Comparison of ENCODE assay signal across 22 cellular contexts in the genomic region with DNA sequence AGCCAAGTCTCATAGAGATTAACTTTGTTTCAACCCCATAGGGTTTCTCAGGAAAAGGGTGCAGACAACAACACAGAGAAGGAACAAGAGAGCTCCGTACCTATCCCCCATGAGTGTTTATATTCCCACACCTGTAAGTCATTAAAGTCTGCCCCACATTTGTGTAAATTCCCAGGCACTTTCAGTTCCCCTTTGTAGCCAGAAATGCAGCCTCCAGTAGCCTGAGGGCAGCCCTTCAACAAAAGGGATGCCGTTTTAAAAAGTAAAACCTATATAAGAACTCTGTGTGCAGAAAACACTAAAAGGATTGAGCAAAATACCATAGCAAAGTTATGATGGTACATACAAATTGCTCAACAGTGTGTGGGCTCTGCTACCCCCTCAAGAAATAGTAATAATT. TPM values are rescaled to one million over a fixed set of nuclear protein-coding genes. Genes with fewer than 3 reads are reported as not detected.
"Had no signal": no experiment of that assay in that cellular context is flagged by ENCODE, and none has a peak within 500 bp of the region (broad histone marks: within the 10 kb centered on the region; RNA-seq: fewer than 3 reads in every experiment).

No MANE protein-coding gene starts in this region.

- H3K27me3 ChIP-seq: heart left ventricle, neutrophil, right lobe of liver, spleen had no signal

- H3K9me3 ChIP-seq: neutrophil, psoas muscle, right lobe of liver had no signal

- H3K27ac Mint-ChIP-seq: endodermal cell, type B pancreatic cell had no signal

- H3K27ac ChIP-seq: coronary artery, heart left ventricle, neutrophil, right lobe of liver, spleen had no signal

- H3K4me3 Mint-ChIP-seq: endodermal cell, naive B cell, type B pancreatic cell had no signal

- H3K4me1 Mint-ChIP-seq: endodermal cell, naive B cell had no signal

- H3K4me1 ChIP-seq: heart left ventricle, right lobe of liver, spleen had no signal

- H3K36me3 ChIP-seq: heart left ventricle, neutrophil, right lobe of liver, spleen had no signal

- H3K4me3 ChIP-seq: coronary artery, heart left ventricle, psoas muscle, right lobe of liver, spleen had no signal

- ATAC-seq: heart left ventricle, left colon, left ventricle myocardium superior, psoas muscle, right lobe of liver had no signal

- H3K27me3 Mint-ChIP-seq: type B pancreatic cell had no signal

- H3K9me3 Mint-ChIP-seq: endodermal cell had no signal

- DNase-seq: effector CD4-positive, alpha-beta T cell; endodermal cell; erythroblast; foreskin melanocyte; heart left ventricle; hippocampal formation; left colon; left ventricle myocardium superior; naive B cell; psoas muscle; retina; right lobe of liver; spleen; stimulated activated CD4-positive, alpha-beta T cell treated with anti-CD3 and anti-CD28 coated beads, Interleukin-15, amount 100 ng/mL, for 24 hours; stimulated activated CD4-positive, alpha-beta T cell treated with anti-CD3 and anti-CD28 coated beads, Interleukin-1b, Interleukin-23, amount 100 ng/mL, for 48 hours; stimulated activated CD4-positive, alpha-beta T cell treated with anti-CD3 and anti-CD28 coated beads, Interleukin-4, amount 100 ng/mL, for 24 hours; stimulated activated naive CD4-positive, alpha-beta T cell treated with Interleukin-2 at 50 U/mL for 16 hours had no signal

- H3K36me3 Mint-ChIP-seq: type B pancreatic cell had no signal

RNA-seq across cellular contexts. Expression of a gene that starts 59.7 kb away (rescaled TPM):
- total RNA-seq: dermis microvascular lymphatic vessel endothelial cell, lung microvascular endothelial cell had no signal
